In genomic region chr20:49188101-49188784, GRCh38 we compare ENCODE assay signal across 1 cellular context.
A peak's percentile ranks its signal among the peaks of the same experiment; 100 is the strongest.
TF ChIP-seq lines count a peak whose summit lies in the region.

Gene STAU1, minus strand, starts transcription at chr20:49188334. Its CDS starts 22,133 bp downstream, at chr20:49166201.

TF ChIP-seq in HepG2, 621 proteins besides CTCF, POLR2A, EP300 and RAD21 (continued from another document and continues in another):
- TF ChIP-seq MTERF4 (CRISPR knock-in tag; IDR thresholded peaks at IDR 0.05) = peak; percentile 81
- TF ChIP-seq HOXA3 (CRISPR knock-in tag; IDR thresholded peaks at IDR 0.05) = peak; percentile 94
- peak; percentile 51; the same call in 1 of the 2 replicates for TF ChIP-seq JUN (CRISPR knock-in tag; IDR thresholded peaks at IDR 0.05)
- 0 out of 2 replicates have a peak, but pooled peaks have one; percentile 11 for TF ChIP-seq HNF1A (IDR thresholded peaks at IDR 0.05; ENCODE audit: low read depth)
- peak; percentile 89 for TF ChIP-seq HNF1A (CRISPR knock-in tag; IDR thresholded peaks at IDR 0.05; ENCODE audit: borderline replicate concordance)
- no peak for TF ChIP-seq ZNF292 (CRISPR knock-in tag; IDR thresholded peaks at IDR 0.05; ENCODE audit: borderline replicate concordance, low read depth)
- no peak; the same call in 1 of the 2 replicates for TF ChIP-seq TIGD3 (CRISPR knock-in tag; IDR thresholded peaks at IDR 0.05; ENCODE audit: borderline replicate concordance)
- peak; percentile 69 for TF ChIP-seq CREB1 (IDR thresholded peaks at IDR 0.05)
- peak; percentile 74; the same call in 1 of the 2 replicates for TF ChIP-seq CREB1 (CRISPR knock-in tag; IDR thresholded peaks at IDR 0.05)
- TF ChIP-seq ZNF263 (CRISPR knock-in tag; IDR thresholded peaks at IDR 0.05) = peak; percentile 26; the same call in 1 of the 2 replicates
- peak; percentile 89; the same call in 1 of the 2 replicates for TF ChIP-seq RFXAP (CRISPR knock-in tag; IDR thresholded peaks at IDR 0.05; ENCODE audit: borderline replicate concordance)
- peak; percentile 86; the same call in 1 of the 2 replicates for TF ChIP-seq CSRNP1 (CRISPR knock-in tag; IDR thresholded peaks at IDR 0.05)
- TF ChIP-seq IRF9 (CRISPR knock-in tag; IDR thresholded peaks at IDR 0.05; ENCODE audit: borderline replicate concordance) = peak; percentile 38; the same call in 1 of the 2 replicates
- peak; percentile 48; the same call in 1 of the 2 replicates for TF ChIP-seq THRA (CRISPR knock-in tag; IDR thresholded peaks at IDR 0.05; ENCODE audit: borderline replicate concordance)
- no peak; the same call in 1 of the 2 replicates for TF ChIP-seq ZNF318 (CRISPR knock-in tag; IDR thresholded peaks at IDR 0.05)
- TF ChIP-seq ZNF407 (CRISPR knock-in tag; IDR thresholded peaks at IDR 0.05; ENCODE audit: not compliant biosample characterization) = no peak
- TF ChIP-seq ATF5 (CRISPR knock-in tag; IDR thresholded peaks at IDR 0.05; ENCODE audit: low read depth) = no peak
